Comparison of ENCODE assay signal across 14 cellular contexts in the genomic region with DNA sequence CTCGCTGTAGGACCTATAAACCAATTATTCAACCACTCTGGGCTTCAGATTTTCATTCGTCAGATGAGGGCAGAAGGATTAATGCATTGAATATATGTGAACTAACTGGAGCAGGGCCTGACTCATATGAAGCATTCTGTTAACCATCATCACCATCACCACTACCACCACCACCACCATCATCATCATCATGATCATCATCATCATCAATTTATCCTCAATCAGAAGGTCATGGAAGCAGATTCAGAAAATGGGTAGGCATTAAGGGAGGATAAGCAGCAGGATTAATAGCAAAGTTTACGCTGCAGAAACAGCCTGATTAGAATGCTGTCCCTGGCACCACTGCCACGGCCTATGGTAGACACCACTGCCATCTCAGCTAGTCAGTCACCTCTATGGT.
DNase-seq lines count a peak whose midpoint lies in the region; ATAC-seq and TF ChIP-seq lines count a peak whose summit lies in the region.
"Had no signal": no experiment of that assay in that cellular context is flagged by ENCODE, and none has a peak within 500 bp of the region (broad histone marks: within the 10 kb centered on the region; RNA-seq: fewer than 3 reads in every experiment).

No MANE protein-coding gene starts in this region.

- no peaks in the 10 kb centered on the region for H3K9me3 ChIP-seq in left ventricle myocardium inferior (replicated peaks)
- H3K9me3 ChIP-seq in esophagus squamous epithelium = no peaks in the 10 kb centered on the region
- H3K9me3 ChIP-seq: BLaER1, thyroid gland had no signal

- WGBS in esophagus squamous epithelium, 2 donors = 90 to 94% methylated on average over 4 of the region's 4 CpGs

- H3K36me3 ChIP-seq in left ventricle myocardium inferior (no peaks in the 10 kb centered on the region), esophagus squamous epithelium (no peaks in the 10 kb centered on the region), rectal smooth muscle tissue (ENCODE audit: control insufficient read depth, insufficient read depth, low read length) (no peaks in the 10 kb centered on the region)
- H3K36me3 ChIP-seq: BLaER1, thyroid gland had no signal

- no peak for TF ChIP-seq CTCF in left ventricle myocardium inferior (IDR thresholded peaks at IDR 0.05; ENCODE audit: borderline replicate concordance)
- no peak for TF ChIP-seq CTCF in esophagus squamous epithelium (IDR thresholded peaks at IDR 0.05)

- H3K27me3 ChIP-seq in left ventricle myocardium inferior (ENCODE audit: low read depth) = no peaks in the 10 kb centered on the region
- H3K27me3 ChIP-seq in esophagus squamous epithelium = no peaks in the 10 kb centered on the region
- H3K27me3 ChIP-seq in rectal smooth muscle tissue (ENCODE audit: control insufficient read depth, insufficient read depth, low read length) = no peaks in the 10 kb centered on the region
- H3K27me3 ChIP-seq: BLaER1, thyroid gland had no signal

- no peak overlapping the region for H3K9ac ChIP-seq in rectal smooth muscle tissue (ENCODE audit: low read length)
- H3K9ac ChIP-seq: BLaER1 had no signal

- intact Hi-C loops in left ventricle myocardium inferior (cut with micrococcal nuclease) (loop anchor here (5.0 kb wide), 1 partner anchor 409 kb away; the partner anchor contains the start of gene THBS1), Right ventricle myocardium inferior (cut with DNase I) (no loop called here), esophagus squamous epithelium (cut with DNase I) (loop anchor here (5.0 kb wide), 1 partner anchor 409 kb away; the partner anchor contains the start of gene THBS1)

- no peak for TF ChIP-seq POLR2A in esophagus squamous epithelium (IDR thresholded peaks at IDR 0.05)

- ATAC-seq in Right ventricle myocardium inferior (no peak), GM18511 (IDR thresholded peaks at IDR 0.05; ENCODE audit: unreplicated experiment) (no peak), GM19395 (IDR thresholded peaks at IDR 0.05; ENCODE audit: unreplicated experiment) (no peak)
- ATAC-seq: stimulated activated effector memory CD8-positive, alpha-beta T cell treated with anti-CD3 and anti-CD28 coated beads, Interleukin-12 subunit alpha, Interleukin-12 subunit beta, amount 100 ng/mL, for 72 hours had no signal

- H3K27ac ChIP-seq in left ventricle myocardium inferior (replicated peaks) (peak overlapping the region; percentile 51), esophagus squamous epithelium (peak overlapping the region in 3 of 4 donors; percentile 40 to 68 (median 59)), rectal smooth muscle tissue (ENCODE audit: low read depth, low read length) (peak overlapping the region; percentile 86)
- H3K27ac ChIP-seq: BLaER1, thyroid gland had no signal

- DNase-seq in left ventricle myocardium inferior (no peak), Right ventricle myocardium inferior (ENCODE audit: missing footprints) (no peak), esophagus squamous epithelium (lab: John Stamatoyannopoulos, UW) (no peak), NCI-H1694 (lab: John Stamatoyannopoulos, UW) (no peak)
- DNase-seq in activated CD8-positive, alpha-beta memory T cell treated with anti-CD3 and anti-CD28 coated beads, Interleukin-2, amount 50 U/mL, for 48 hours = no peak
- DNase-seq: activated CD4-positive, alpha-beta T cell treated with anti-CD3 and anti-CD28 coated beads for 1 hour; NCI-H82; T-helper 9 cell had no signal

- no peak overlapping the region for H3K4me3 ChIP-seq in left ventricle myocardium inferior
- peak overlapping the region in 1 of 4 donors; percentile 20 for H3K4me3 ChIP-seq in esophagus squamous epithelium
- peak overlapping the region; percentile 38 for H3K4me3 ChIP-seq in rectal smooth muscle tissue (ENCODE audit: low read length)
- H3K4me3 ChIP-seq: BLaER1, thyroid gland had no signal

- H3K4me1 ChIP-seq in left ventricle myocardium inferior = peaks cover 11% of the 10 kb centered on the region
- peaks cover 0 to 37% (median 15%) of the 10 kb centered on the region in 3 donors for H3K4me1 ChIP-seq in esophagus squamous epithelium
- H3K4me1 ChIP-seq in rectal smooth muscle tissue (ENCODE audit: control insufficient read depth, insufficient read depth, low read length) = peaks cover 21% of the 10 kb centered on the region
